1 cellular context compared by ENCODE assay signal in genomic region chr9:129596541-129597328, GRCh38.
A peak's percentile ranks its signal among the peaks of the same experiment; 100 is the strongest.
TF ChIP-seq lines count a peak whose summit lies in the region.

No MANE protein-coding gene starts in this region.

TF ChIP-seq in HepG2, 621 proteins besides CTCF, POLR2A, EP300 and RAD21 (continued from another document and continues in another):
- peak; percentile 73 for TF ChIP-seq PAXIP1 (CRISPR knock-in tag; conservative IDR thresholded peaks at IDR 0.05)
- no peak for TF ChIP-seq ZNF138 (CRISPR knock-in tag; IDR thresholded peaks at IDR 0.05; ENCODE audit: low read depth)
- no peak for TF ChIP-seq ZNF251 (CRISPR knock-in tag; IDR thresholded peaks at IDR 0.05)
- no peak for TF ChIP-seq SNAI1 (CRISPR knock-in tag; IDR thresholded peaks at IDR 0.05; ENCODE audit: borderline replicate concordance)
- peak; percentile 4; the same call in 1 of the 2 replicates for TF ChIP-seq SOX5 (CRISPR knock-in tag; IDR thresholded peaks at IDR 0.05; ENCODE audit: borderline replicate concordance)
- TF ChIP-seq MAX (IDR thresholded peaks at IDR 0.05): peak; percentile 36
- TF ChIP-seq ZSCAN20 (CRISPR knock-in tag; IDR thresholded peaks at IDR 0.05; ENCODE audit: borderline replicate concordance): no peak
- TF ChIP-seq ZNF619 (CRISPR knock-in tag; IDR thresholded peaks at IDR 0.05): no peak
- TF ChIP-seq ZNF891 (CRISPR knock-in tag; IDR thresholded peaks at IDR 0.05): no peak
- no peak; the same call in 1 of the 2 replicates for TF ChIP-seq RARA (CRISPR knock-in tag; IDR thresholded peaks at IDR 0.05)
- no peak for TF ChIP-seq KDM4B (CRISPR knock-in tag; IDR thresholded peaks at IDR 0.05)
- TF ChIP-seq ZNF580 (CRISPR knock-in tag; IDR thresholded peaks at IDR 0.05; ENCODE audit: borderline replicate concordance, low read depth): no peak
- TF ChIP-seq AHDC1 (CRISPR knock-in tag; IDR thresholded peaks at IDR 0.05; ENCODE audit: borderline replicate concordance): peak; percentile 68; the same call in 1 of the 2 replicates
- no peak; the same call in 1 of the 2 replicates for TF ChIP-seq MAF1 (CRISPR knock-in tag; IDR thresholded peaks at IDR 0.05; ENCODE audit: borderline replicate concordance)
- TF ChIP-seq ZNF510 (CRISPR knock-in tag; IDR thresholded peaks at IDR 0.05; ENCODE audit: low read depth): peak; percentile 62; the same call in 1 of the 2 replicates
- no peak for TF ChIP-seq NONO (IDR thresholded peaks at IDR 0.05)
- no peak; the same call in none of the 2 replicates for TF ChIP-seq NONO (CRISPR knock-in tag; conservative IDR thresholded peaks at IDR 0.05)
- no peak for TF ChIP-seq SIX4 (CRISPR knock-in tag; IDR thresholded peaks at IDR 0.05)
- TF ChIP-seq AGO2 (optimal IDR thresholded peaks at IDR 0.05; ENCODE audit: low read depth, low read length): peak; percentile 94
- peak; percentile 60 for TF ChIP-seq IKZF5 (CRISPR knock-in tag; IDR thresholded peaks at IDR 0.05)
- TF ChIP-seq SPEN (CRISPR knock-in tag; IDR thresholded peaks at IDR 0.05; ENCODE audit: low read depth): peak; percentile 19; the same call in 1 of the 2 replicates
- TF ChIP-seq MBNL3 (CRISPR knock-in tag; conservative IDR thresholded peaks at IDR 0.05): no peak
- TF ChIP-seq ZNF704 (CRISPR knock-in tag; IDR thresholded peaks at IDR 0.05; ENCODE audit: borderline replicate concordance): no peak
- peak; percentile 26 for TF ChIP-seq ZNF34 (CRISPR knock-in tag; IDR thresholded peaks at IDR 0.05; ENCODE audit: borderline replicate concordance)
- no peak for TF ChIP-seq ZNF703 (CRISPR knock-in tag; IDR thresholded peaks at IDR 0.05; ENCODE audit: borderline replicate concordance)
- TF ChIP-seq ZBTB42 (CRISPR knock-in tag; IDR thresholded peaks at IDR 0.05): no peak
- no peak; the same call in 1 of the 2 replicates for TF ChIP-seq ZBTB33 (CRISPR knock-in tag; IDR thresholded peaks at IDR 0.05)
- TF ChIP-seq RBM22 (optimal IDR thresholded peaks at IDR 0.05; ENCODE audit: low read length): no peak
- TF ChIP-seq ZNF850 (CRISPR knock-in tag; conservative IDR thresholded peaks at IDR 0.05): no peak
- TF ChIP-seq ZSCAN12 (CRISPR knock-in tag; IDR thresholded peaks at IDR 0.05): no peak
- TF ChIP-seq ZNF335 (CRISPR knock-in tag; IDR thresholded peaks at IDR 0.05): no peak; the same call in 1 of the 2 replicates
- no peak for TF ChIP-seq ZNF615 (CRISPR knock-in tag; IDR thresholded peaks at IDR 0.05; ENCODE audit: borderline replicate concordance)
- 0 out of 2 replicates have a peak, but pooled peaks have one; percentile 33 for TF ChIP-seq TERF1 (CRISPR knock-in tag; IDR thresholded peaks at IDR 0.05)
- TF ChIP-seq ZNF598 (CRISPR knock-in tag; IDR thresholded peaks at IDR 0.05; ENCODE audit: borderline replicate concordance): no peak
- TF ChIP-seq DRAP1 (CRISPR knock-in tag; IDR thresholded peaks at IDR 0.05): no peak
- 0 out of 2 replicates have a peak, but pooled peaks have one; percentile 25 for TF ChIP-seq ZNF772 (CRISPR knock-in tag; IDR thresholded peaks at IDR 0.05)
- no peak for TF ChIP-seq ZNF367 (CRISPR knock-in tag; IDR thresholded peaks at IDR 0.05; ENCODE audit: borderline replicate concordance)
- TF ChIP-seq ZNF816 (CRISPR knock-in tag; IDR thresholded peaks at IDR 0.05; ENCODE audit: borderline replicate concordance): peak; percentile 59; the same call in 1 of the 2 replicates
- TF ChIP-seq ZNF724P (CRISPR knock-in tag; IDR thresholded peaks at IDR 0.05; ENCODE audit: borderline replicate concordance): 0 out of 2 replicates have a peak, but pooled peaks have one; percentile 20
- no peak for TF ChIP-seq FOSL2 (CRISPR knock-in tag; IDR thresholded peaks at IDR 0.05)
- TF ChIP-seq ZNF207 (IDR thresholded peaks at IDR 0.05; ENCODE audit: borderline replicate concordance): no peak
- TF ChIP-seq ZNF841 (CRISPR knock-in tag; IDR thresholded peaks at IDR 0.05; ENCODE audit: borderline replicate concordance): no peak
- peak; percentile 86; the same call in 1 of the 2 replicates for TF ChIP-seq ZBTB8A (CRISPR knock-in tag; IDR thresholded peaks at IDR 0.05; ENCODE audit: borderline replicate concordance, low read depth)
- no peak for TF ChIP-seq ZNF569 (CRISPR knock-in tag; IDR thresholded peaks at IDR 0.05; ENCODE audit: borderline replicate concordance)
- TF ChIP-seq ZNF558 (CRISPR knock-in tag; IDR thresholded peaks at IDR 0.05; ENCODE audit: borderline replicate concordance): no peak
- TF ChIP-seq ZNF513 (CRISPR knock-in tag; conservative IDR thresholded peaks at IDR 0.05): no peak
- TF ChIP-seq FOXO1 (CRISPR knock-in tag; IDR thresholded peaks at IDR 0.05): no peak
- TF ChIP-seq CEBPB (IDR thresholded peaks at IDR 0.05; ENCODE audit: borderline replicate concordance, low read depth, low read length): no peak
- peak; percentile 61; the same call in 1 of the 2 replicates for TF ChIP-seq ZSCAN9 (CRISPR knock-in tag; IDR thresholded peaks at IDR 0.05; ENCODE audit: borderline replicate concordance)
- TF ChIP-seq HDAC1 (CRISPR knock-in tag; IDR thresholded peaks at IDR 0.05): peak; percentile 63; the same call in 1 of the 2 replicates
- TF ChIP-seq KAT2B (IDR thresholded peaks at IDR 0.05; ENCODE audit: borderline replicate concordance, low read depth, low read length): no peak
